Comparison of ENCODE assay signal across 15 cellular contexts in genomic region chr16:29911676-29912010, GRCh38. TPM values are rescaled to one million over a fixed set of nuclear protein-coding genes. Genes with fewer than 3 reads are reported as not detected.
DNase-seq lines count a peak whose midpoint lies in the region; ATAC-seq, FAIRE-seq and TF ChIP-seq lines count a peak whose summit lies in the region.
"Had no signal": no experiment of that assay in that cellular context is flagged by ENCODE, and none has a peak within 500 bp of the region (broad histone marks: within the 10 kb centered on the region; RNA-seq: fewer than 3 reads in every experiment).

No MANE protein-coding gene starts in this region.

- no peak overlapping the region for H3K4me2 ChIP-seq in HepG2 (ENCODE audit: low read depth, low read length)

- H3K4me1 ChIP-seq in HepG2 (ENCODE audit: insufficient read depth, low read length) (peaks cover 19% of the 10 kb centered on the region), right lobe of liver (no peaks in the 10 kb centered on the region)

- H2AFZ ChIP-seq in HepG2 (ENCODE audit: low read length), result no peak overlapping the region

- no peak for FAIRE-seq in HepG2 (lab: Jason Lieb, UNC)
- FAIRE-seq: GM12892 had no signal

- POLR2A ChIA-PET in HepG2 (lab: Yijun Ruan, JAX), result interaction anchor here (0.6 to 6.2 kb wide), 4 partner anchors 11 to 83 kb away, joined by 3 to 49 read pairs (median 6); partner anchors contain the start of genes ASPHD1, KCTD13, SEZ6L2 and TAOK2

- CTCF ChIA-PET in HepG2 (lab: Yijun Ruan, JAX; ENCODE audit: low intra/inter-chr PET ratio, low total read pairs), result no interaction called here

- no peak for TF ChIP-seq RAD21 in HepG2 (CRISPR knock-in tag; IDR thresholded peaks at IDR 0.05)

- no peak for TF ChIP-seq CTCF in HepG2 (CRISPR knock-in tag; IDR thresholded peaks at IDR 0.05)
- no peak for TF ChIP-seq CTCF in right lobe of liver (IDR thresholded peaks at IDR 0.05)

- WGBS in HepG2 (ENCODE audit: low lambda C conversion rate), result 94% methylated on average over 14 of the region's 15 CpGs
- no CpG with 5 or more reads among the region's 15 CpGs for WGBS in right lobe of liver (ENCODE audit: insufficient coverage, low coverage, low lambda C conversion rate, missing lambda C conversion rate)

- H3K4me3 ChIP-seq in HepG2 (replicated peaks in 1 of 3; ENCODE audit: insufficient read depth in 1 of 3, low read depth in 2 of 3, low read length in 3 of 3) (no peak overlapping the region), right lobe of liver (no peak overlapping the region)

- H3K79me2 ChIP-seq in HepG2 (ENCODE audit: insufficient read depth, low read length), result no peaks in the 10 kb centered on the region

- no peak overlapping the region for H3K27ac ChIP-seq in HepG2 (ENCODE audit: extremely low read length, insufficient read depth, low read length)
- H3K27ac ChIP-seq in right lobe of liver, result no peak overlapping the region

- H3K27me3 ChIP-seq in HepG2 (ENCODE audit: control insufficient read depth in 1 of 2, insufficient read depth in 2 of 2, low read length in 2 of 2) (no peaks in the 10 kb centered on the region), right lobe of liver (no peaks in the 10 kb centered on the region)

- in situ Hi-C loops in HepG2 (cut with HindIII; ENCODE audit: extremely low pct_ligation_motif_present, low pct_unique_long_range_greater_than_20kb), result no loop called here

- intact Hi-C loops in HepG2 (cut with micrococcal nuclease; ENCODE audit: unreplicated experiment) (no loop called here), right lobe of liver (cut with DNase I) (no loop called here), left colon (cut with DNase I, micrococcal nuclease) (no loop called here)

- no peaks in the 10 kb centered on the region; a peak in 2 of 5 replicates for H3K36me3 ChIP-seq in HepG2 (replicated peaks in 1 of 2; ENCODE audit: control insufficient read depth in 1 of 2, insufficient read depth in 2 of 2, low read length in 2 of 2)
- H3K36me3 ChIP-seq in right lobe of liver, result no peaks in the 10 kb centered on the region

- H3K9me3 ChIP-seq in HepG2 (ENCODE audit: low read length) (no peaks in the 10 kb centered on the region), right lobe of liver (no peaks in the 10 kb centered on the region)

- no peak for TF ChIP-seq POLR2A in HepG2 (IDR thresholded peaks at IDR 0.05; ENCODE audit: insufficient read depth in 1 of 2, low read depth in 2 of 2, low read length in 2 of 2)
- TF ChIP-seq POLR2A in right lobe of liver (IDR thresholded peaks at IDR 0.05), result no peak

- ATAC-seq in HepG2 (peak; percentile 27), right lobe of liver (no peak), left colon (peak; percentile 19), HG02884 (IDR thresholded peaks at IDR 0.05; ENCODE audit: unreplicated experiment) (no peak), GM19328 (IDR thresholded peaks at IDR 0.05; ENCODE audit: unreplicated experiment) (no peak)
- ATAC-seq: PC-3 had no signal

- no TSS peak for BruUV-seq in HepG2 (replicated peaks; lab: Mats Ljungman, UMichigan)

- no peak overlapping the region for H3K9ac ChIP-seq in HepG2 (ENCODE audit: insufficient read depth, low read depth, low read length)

- TF ChIP-seq EP300 in HepG2 (IDR thresholded peaks at IDR 0.05; ENCODE audit: low read depth in 2 of 2, low read length in 2 of 2), result no peak
- no peak for TF ChIP-seq EP300 in HepG2 (CRISPR knock-in tag; IDR thresholded peaks at IDR 0.05; ENCODE audit: borderline replicate concordance)

- H4K20me1 ChIP-seq in HepG2 (ENCODE audit: insufficient read depth, low read length), result no peaks in the 10 kb centered on the region

- DNase-seq in HepG2 (ENCODE audit: low spot score) (no peak), right lobe of liver (no peak), NCI-H146 treated with DMSO at 0.1 percent for 48 hours (lab: John Stamatoyannopoulos, UW; ENCODE audit: unreplicated experiment) (peak; percentile 51), left colon (no peak), NCI-H1092 (lab: John Stamatoyannopoulos, UW) (no peak), NCI-H1436 (lab: John Stamatoyannopoulos, UW) (no peak)
- DNase-seq: C1 segment of cervical spinal cord, NCI-H1092 treated with DMSO at 0.1 percent for 48 hours, NCI-H1930, NCI-H2171, NCI-H446, PC-3 had no signal

RNA-seq across cellular contexts. Expression of gene ASPHD1, which starts 11.4 kb away (rescaled TPM):
- 15.6 and 19.7 TPM in 2 replicates for total RNA-seq in HepG2 (2016; rRNA removed; fragmentation: Illumina TruSeq; extraction: Trizol)
- 24.1 and 26.2 TPM in 2 replicates for total RNA-seq in HepG2 (2016; cell fraction: cytosol; rRNA removed; fragmentation: Illumina TruSeq; extraction: Trizol; ENCODE audit: low read depth)
- 15.4 and 16.9 TPM in 2 replicates for total RNA-seq in HepG2 (2016; cell fraction: insoluble cytoplasmic fraction; rRNA removed; fragmentation: Illumina TruSeq; extraction: Trizol)
- total RNA-seq in HepG2 (2016; cell fraction: membrane; rRNA removed; fragmentation: Illumina TruSeq; extraction: Trizol), result 20.0 and 24.1 TPM in 2 replicates
- 11.4 and 16.6 TPM in 2 replicates for total RNA-seq in HepG2 (2016; cell fraction: nucleus; rRNA removed; fragmentation: Illumina TruSeq; extraction: Trizol)
- polyA plus RNA-seq in HepG2 (2011; rRNA removed), result 13.1 and 15.6 TPM in 2 replicates
- polyA plus RNA-seq in HepG2 (2011; cell fraction: cytosol; rRNA removed), result 13.1 and 24.4 TPM in 2 replicates
- 19.1 and 19.6 TPM in 2 replicates for polyA plus RNA-seq in HepG2 (2011; cell fraction: nucleus; rRNA removed)
- 21.4 and 27.6 TPM in 2 replicates for polyA plus RNA-seq in HepG2 (2012)
- polyA plus RNA-seq in HepG2 (2016; cell fraction: cytosol; fragmentation: Illumina TruSeq; extraction: Trizol; ENCODE audit: low read depth), result 40.7 and 41.8 TPM in 2 replicates
- 24.8 and 27.8 TPM in 2 replicates for polyA plus RNA-seq in HepG2 (2016; cell fraction: insoluble cytoplasmic fraction; fragmentation: Illumina TruSeq; extraction: Trizol; ENCODE audit: low read depth)
- polyA plus RNA-seq in HepG2 (2016; cell fraction: membrane; fragmentation: Illumina TruSeq; extraction: Trizol; ENCODE audit: low read depth), result 36.3 and 40.4 TPM in 2 replicates
- 44.0 and 50.6 TPM in 2 replicates for polyA plus RNA-seq in HepG2 (2016; cell fraction: nucleus; fragmentation: Illumina TruSeq; extraction: Trizol; ENCODE audit: insufficient read depth, low read depth)
- 9.7 and 9.8 TPM in 2 replicates for polyA minus RNA-seq in HepG2 (2011; rRNA and poly(A)+ RNA removed; ENCODE audit: low replicate concordance)
- 7.6 and 9.7 TPM in 2 replicates for polyA minus RNA-seq in HepG2 (2011; cell fraction: cytosol; rRNA and poly(A)+ RNA removed)
- polyA minus RNA-seq in HepG2 (2011; cell fraction: nucleus; rRNA and poly(A)+ RNA removed), result 5.4 and 8.5 TPM in 2 replicates
- under 1 TPM in 2 of 6 experiments, not detected in 4; 0.38 to 0.50 TPM for total RNA-seq in right lobe of liver
- 1 to 10 TPM; 1.7 to 2.0 TPM for total RNA-seq in left colon

RNA-seq across cellular contexts. Expression of gene SEZ6L2, which starts 12.3 kb away (rescaled TPM):
- total RNA-seq in HepG2 (2016; rRNA removed; fragmentation: Illumina TruSeq; extraction: Trizol) (6.6 and 14.9 TPM in 2 replicates), right lobe of liver (under 1 TPM; 0.15 to 0.56 (median 0.32) TPM), left colon (10 to 100 TPM; 11.1 to 13.0 TPM)
- 3.7 and 4.1 TPM in 2 replicates for total RNA-seq in HepG2 (2016; cell fraction: cytosol; rRNA removed; fragmentation: Illumina TruSeq; extraction: Trizol; ENCODE audit: low read depth)
- 6.3 and 16.9 TPM in 2 replicates for total RNA-seq in HepG2 (2016; cell fraction: insoluble cytoplasmic fraction; rRNA removed; fragmentation: Illumina TruSeq; extraction: Trizol)
- 4.3 and 4.9 TPM in 2 replicates for total RNA-seq in HepG2 (2016; cell fraction: membrane; rRNA removed; fragmentation: Illumina TruSeq; extraction: Trizol)
- 21.8 and 29.5 TPM in 2 replicates for total RNA-seq in HepG2 (2016; cell fraction: nucleus; rRNA removed; fragmentation: Illumina TruSeq; extraction: Trizol)
- polyA plus RNA-seq in HepG2 (2011; rRNA removed), result 16.9 and 30.7 TPM in 2 replicates
- polyA plus RNA-seq in HepG2 (2011; cell fraction: cytosol; rRNA removed), result 12.5 and 15.5 TPM in 2 replicates
- 35.5 and 38.0 TPM in 2 replicates for polyA plus RNA-seq in HepG2 (2011; cell fraction: nucleus; rRNA removed)
- polyA plus RNA-seq in HepG2 (2012), result 37.5 and 51.6 TPM in 2 replicates
- polyA plus RNA-seq in HepG2 (2016; cell fraction: cytosol; fragmentation: Illumina TruSeq; extraction: Trizol; ENCODE audit: low read depth), result 3.0 TPM in 2 replicates
- 11.5 and 16.2 TPM in 2 replicates for polyA plus RNA-seq in HepG2 (2016; cell fraction: insoluble cytoplasmic fraction; fragmentation: Illumina TruSeq; extraction: Trizol; ENCODE audit: low read depth)
- 4.0 and 4.3 TPM in 2 replicates for polyA plus RNA-seq in HepG2 (2016; cell fraction: membrane; fragmentation: Illumina TruSeq; extraction: Trizol; ENCODE audit: low read depth)
- 54.8 and 59.9 TPM in 2 replicates for polyA plus RNA-seq in HepG2 (2016; cell fraction: nucleus; fragmentation: Illumina TruSeq; extraction: Trizol; ENCODE audit: insufficient read depth, low read depth)
- polyA minus RNA-seq in HepG2 (2011; rRNA and poly(A)+ RNA removed; ENCODE audit: low replicate concordance), result 3.1 and 15.3 TPM in 2 replicates
- polyA minus RNA-seq in HepG2 (2011; cell fraction: cytosol; rRNA and poly(A)+ RNA removed), result 14.8 and 23.0 TPM in 2 replicates
- polyA minus RNA-seq in HepG2 (2011; cell fraction: nucleus; rRNA and poly(A)+ RNA removed), result 5.0 and 6.7 TPM in 2 replicates

RNA-seq across cellular contexts. Expression of gene KCTD13, which starts 14.4 kb away (rescaled TPM):
- total RNA-seq in HepG2 (2016; rRNA removed; fragmentation: Illumina TruSeq; extraction: Trizol) (3.9 and 6.3 TPM in 2 replicates), right lobe of liver (10 to 100 TPM in 1 of 6 experiments, 1 to 10 TPM in 5; 5.4 to 13.5 (median 7.2) TPM), left colon (10 to 100 TPM; 22.2 to 35.2 TPM)
- total RNA-seq in HepG2 (2016; cell fraction: cytosol; rRNA removed; fragmentation: Illumina TruSeq; extraction: Trizol; ENCODE audit: low read depth), result 5.8 and 7.7 TPM in 2 replicates
- total RNA-seq in HepG2 (2016; cell fraction: insoluble cytoplasmic fraction; rRNA removed; fragmentation: Illumina TruSeq; extraction: Trizol), result 2.8 and 7.4 TPM in 2 replicates
- 7.3 and 8.6 TPM in 2 replicates for total RNA-seq in HepG2 (2016; cell fraction: membrane; rRNA removed; fragmentation: Illumina TruSeq; extraction: Trizol)
- total RNA-seq in HepG2 (2016; cell fraction: nucleus; rRNA removed; fragmentation: Illumina TruSeq; extraction: Trizol), result 9.6 and 9.7 TPM in 2 replicates
- 14.7 and 15.2 TPM in 2 replicates for polyA plus RNA-seq in HepG2 (2011; rRNA removed)
- 8.7 and 10.2 TPM in 2 replicates for polyA plus RNA-seq in HepG2 (2011; cell fraction: cytosol; rRNA removed)
- 37.3 and 41.9 TPM in 2 replicates for polyA plus RNA-seq in HepG2 (2011; cell fraction: nucleus; rRNA removed)
- 8.8 and 11.0 TPM in 2 replicates for polyA plus RNA-seq in HepG2 (2012)
- polyA plus RNA-seq in HepG2 (2016; cell fraction: cytosol; fragmentation: Illumina TruSeq; extraction: Trizol; ENCODE audit: low read depth), result 5.4 and 7.2 TPM in 2 replicates
- polyA plus RNA-seq in HepG2 (2016; cell fraction: insoluble cytoplasmic fraction; fragmentation: Illumina TruSeq; extraction: Trizol; ENCODE audit: low read depth), result 6.8 and 8.7 TPM in 2 replicates
- 8.5 and 8.9 TPM in 2 replicates for polyA plus RNA-seq in HepG2 (2016; cell fraction: membrane; fragmentation: Illumina TruSeq; extraction: Trizol; ENCODE audit: low read depth)
- polyA plus RNA-seq in HepG2 (2016; cell fraction: nucleus; fragmentation: Illumina TruSeq; extraction: Trizol; ENCODE audit: insufficient read depth, low read depth), result 31.0 and 34.1 TPM in 2 replicates
- polyA minus RNA-seq in HepG2 (2011; rRNA and poly(A)+ RNA removed; ENCODE audit: low replicate concordance), result 17.9 and 20.7 TPM in 2 replicates
- 4.5 and 5.2 TPM in 2 replicates for polyA minus RNA-seq in HepG2 (2011; cell fraction: cytosol; rRNA and poly(A)+ RNA removed)
- polyA minus RNA-seq in HepG2 (2011; cell fraction: nucleus; rRNA and poly(A)+ RNA removed), result 18.8 and 20.0 TPM in 2 replicates

RNA-seq across cellular contexts. Expression of gene CDIPT, which starts 48.6 kb away (rescaled TPM):
- 39.2 and 54.9 TPM in 2 replicates for total RNA-seq in HepG2 (2016; rRNA removed; fragmentation: Illumina TruSeq; extraction: Trizol)
- total RNA-seq in HepG2 (2016; cell fraction: cytosol; rRNA removed; fragmentation: Illumina TruSeq; extraction: Trizol; ENCODE audit: low read depth), result 23.3 and 32.6 TPM in 2 replicates
- 43.4 and 55.7 TPM in 2 replicates for total RNA-seq in HepG2 (2016; cell fraction: insoluble cytoplasmic fraction; rRNA removed; fragmentation: Illumina TruSeq; extraction: Trizol)
- total RNA-seq in HepG2 (2016; cell fraction: membrane; rRNA removed; fragmentation: Illumina TruSeq; extraction: Trizol), result 45.8 and 63.4 TPM in 2 replicates
- 32.9 and 36.1 TPM in 2 replicates for total RNA-seq in HepG2 (2016; cell fraction: nucleus; rRNA removed; fragmentation: Illumina TruSeq; extraction: Trizol)
- polyA plus RNA-seq in HepG2 (2011; rRNA removed), result 97.5 and 109 TPM in 2 replicates
- polyA plus RNA-seq in HepG2 (2011; cell fraction: cytosol; rRNA removed), result 106 and 126 TPM in 2 replicates
- 59.6 and 70.3 TPM in 2 replicates for polyA plus RNA-seq in HepG2 (2011; cell fraction: nucleus; rRNA removed)
- polyA plus RNA-seq in HepG2 (2012), result 53.5 and 77.9 TPM in 2 replicates
- 28.1 and 42.6 TPM in 2 replicates for polyA plus RNA-seq in HepG2 (2016; cell fraction: cytosol; fragmentation: Illumina TruSeq; extraction: Trizol; ENCODE audit: low read depth)
- 49.9 and 51.9 TPM in 2 replicates for polyA plus RNA-seq in HepG2 (2016; cell fraction: insoluble cytoplasmic fraction; fragmentation: Illumina TruSeq; extraction: Trizol; ENCODE audit: low read depth)
- polyA plus RNA-seq in HepG2 (2016; cell fraction: membrane; fragmentation: Illumina TruSeq; extraction: Trizol; ENCODE audit: low read depth), result 49.0 and 62.7 TPM in 2 replicates
- 63.3 and 67.6 TPM in 2 replicates for polyA plus RNA-seq in HepG2 (2016; cell fraction: nucleus; fragmentation: Illumina TruSeq; extraction: Trizol; ENCODE audit: insufficient read depth, low read depth)
- polyA minus RNA-seq in HepG2 (2011; rRNA and poly(A)+ RNA removed; ENCODE audit: low replicate concordance), result 98.0 and 109 TPM in 2 replicates
- polyA minus RNA-seq in HepG2 (2011; cell fraction: cytosol; rRNA and poly(A)+ RNA removed), result 39.7 and 49.2 TPM in 2 replicates
- 15.5 and 25.5 TPM in 2 replicates for polyA minus RNA-seq in HepG2 (2011; cell fraction: nucleus; rRNA and poly(A)+ RNA removed)
- 10 to 100 TPM; 35.1 to 96.6 (median 58.2) TPM for total RNA-seq in right lobe of liver
- total RNA-seq in left colon, result 10 to 100 TPM; 62.9 to 85.3 TPM

RNA-seq across cellular contexts. Expression of gene TMEM219, which starts 50.2 kb away (rescaled TPM):
- total RNA-seq in HepG2 (2016; rRNA removed; fragmentation: Illumina TruSeq; extraction: Trizol) (64.5 and 105 TPM in 2 replicates), right lobe of liver (10 to 100 TPM; 49.9 to 75.9 (median 57.1) TPM), left colon (100 to 1,000 TPM; 187 to 192 TPM)
- total RNA-seq in HepG2 (2016; cell fraction: cytosol; rRNA removed; fragmentation: Illumina TruSeq; extraction: Trizol; ENCODE audit: low read depth), result 761 and 811 TPM in 2 replicates
- total RNA-seq in HepG2 (2016; cell fraction: insoluble cytoplasmic fraction; rRNA removed; fragmentation: Illumina TruSeq; extraction: Trizol), result 62.0 and 109 TPM in 2 replicates
- total RNA-seq in HepG2 (2016; cell fraction: membrane; rRNA removed; fragmentation: Illumina TruSeq; extraction: Trizol), result 407 and 415 TPM in 2 replicates
- 62.1 and 65.6 TPM in 2 replicates for total RNA-seq in HepG2 (2016; cell fraction: nucleus; rRNA removed; fragmentation: Illumina TruSeq; extraction: Trizol)
- polyA plus RNA-seq in HepG2 (2011; rRNA removed), result 115 and 151 TPM in 2 replicates
- 126 and 145 TPM in 2 replicates for polyA plus RNA-seq in HepG2 (2011; cell fraction: cytosol; rRNA removed)
- 259 and 324 TPM in 2 replicates for polyA plus RNA-seq in HepG2 (2011; cell fraction: nucleus; rRNA removed)
- 94.7 and 126 TPM in 2 replicates for polyA plus RNA-seq in HepG2 (2012)
- polyA plus RNA-seq in HepG2 (2016; cell fraction: cytosol; fragmentation: Illumina TruSeq; extraction: Trizol; ENCODE audit: low read depth), result 761 and 764 TPM in 2 replicates
- polyA plus RNA-seq in HepG2 (2016; cell fraction: insoluble cytoplasmic fraction; fragmentation: Illumina TruSeq; extraction: Trizol; ENCODE audit: low read depth), result 53.8 and 60.5 TPM in 2 replicates
- 363 and 365 TPM in 2 replicates for polyA plus RNA-seq in HepG2 (2016; cell fraction: membrane; fragmentation: Illumina TruSeq; extraction: Trizol; ENCODE audit: low read depth)
- polyA plus RNA-seq in HepG2 (2016; cell fraction: nucleus; fragmentation: Illumina TruSeq; extraction: Trizol; ENCODE audit: insufficient read depth, low read depth), result 104 and 107 TPM in 2 replicates
- 49.5 and 97.0 TPM in 2 replicates for polyA minus RNA-seq in HepG2 (2011; rRNA and poly(A)+ RNA removed; ENCODE audit: low replicate concordance)
- 34.3 and 40.4 TPM in 2 replicates for polyA minus RNA-seq in HepG2 (2011; cell fraction: cytosol; rRNA and poly(A)+ RNA removed)
- 48.5 and 65.4 TPM in 2 replicates for polyA minus RNA-seq in HepG2 (2011; cell fraction: nucleus; rRNA and poly(A)+ RNA removed)

Comparison
In these comparisons a context has a peak if more than half of its experiments do, and no peak if none do; other contexts are left out.
1. ATAC-seq: peak in HepG2 (single experiment) and left colon (single experiment); none in right lobe of liver (0 of 4), HG02884 (single experiment) and GM19328 (single experiment).